In the genomic region with DNA sequence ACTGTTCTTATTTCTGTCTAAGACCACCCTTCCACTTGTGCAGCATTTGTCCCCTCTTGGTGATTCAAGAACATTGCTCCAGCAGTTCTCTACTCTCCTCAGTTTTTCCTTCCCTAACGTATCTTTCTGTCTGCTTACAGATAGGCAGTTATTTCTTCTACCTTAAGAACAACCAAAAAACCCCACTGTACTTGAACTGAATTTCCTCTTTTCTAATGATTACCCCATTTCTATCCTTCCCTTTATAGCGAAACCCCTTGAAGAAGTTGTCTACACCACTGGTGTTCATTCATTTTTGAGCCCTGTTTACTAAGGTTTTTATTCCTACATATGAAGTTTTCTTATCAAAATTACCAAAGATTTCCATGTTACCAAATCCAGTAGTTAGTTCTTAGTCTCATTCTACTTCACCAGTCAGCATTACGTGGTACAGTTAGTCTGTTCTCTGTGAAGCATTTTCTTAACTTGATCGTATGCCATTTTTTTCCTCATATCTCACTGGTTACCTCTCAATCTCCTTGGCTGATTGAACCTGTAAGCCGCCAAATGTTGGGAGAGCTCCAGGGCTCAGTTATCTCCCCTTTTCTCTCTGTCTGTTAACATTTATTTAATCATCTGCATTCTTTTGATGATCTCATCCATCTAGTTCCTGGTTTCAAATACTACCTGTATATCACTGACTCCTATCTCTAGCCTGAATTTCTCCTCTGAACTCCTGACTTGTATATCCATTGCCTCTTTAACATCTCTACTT, we compare ENCODE assay signal across 1 cellular context.
TF ChIP-seq lines count a peak whose summit lies in the region.

No MANE protein-coding gene starts in this region.

TF ChIP-seq in SK-N-SH, 30 proteins besides CTCF, POLR2A, EP300 and RAD21 (continued from another document):
- TF ChIP-seq, protein P1, sequence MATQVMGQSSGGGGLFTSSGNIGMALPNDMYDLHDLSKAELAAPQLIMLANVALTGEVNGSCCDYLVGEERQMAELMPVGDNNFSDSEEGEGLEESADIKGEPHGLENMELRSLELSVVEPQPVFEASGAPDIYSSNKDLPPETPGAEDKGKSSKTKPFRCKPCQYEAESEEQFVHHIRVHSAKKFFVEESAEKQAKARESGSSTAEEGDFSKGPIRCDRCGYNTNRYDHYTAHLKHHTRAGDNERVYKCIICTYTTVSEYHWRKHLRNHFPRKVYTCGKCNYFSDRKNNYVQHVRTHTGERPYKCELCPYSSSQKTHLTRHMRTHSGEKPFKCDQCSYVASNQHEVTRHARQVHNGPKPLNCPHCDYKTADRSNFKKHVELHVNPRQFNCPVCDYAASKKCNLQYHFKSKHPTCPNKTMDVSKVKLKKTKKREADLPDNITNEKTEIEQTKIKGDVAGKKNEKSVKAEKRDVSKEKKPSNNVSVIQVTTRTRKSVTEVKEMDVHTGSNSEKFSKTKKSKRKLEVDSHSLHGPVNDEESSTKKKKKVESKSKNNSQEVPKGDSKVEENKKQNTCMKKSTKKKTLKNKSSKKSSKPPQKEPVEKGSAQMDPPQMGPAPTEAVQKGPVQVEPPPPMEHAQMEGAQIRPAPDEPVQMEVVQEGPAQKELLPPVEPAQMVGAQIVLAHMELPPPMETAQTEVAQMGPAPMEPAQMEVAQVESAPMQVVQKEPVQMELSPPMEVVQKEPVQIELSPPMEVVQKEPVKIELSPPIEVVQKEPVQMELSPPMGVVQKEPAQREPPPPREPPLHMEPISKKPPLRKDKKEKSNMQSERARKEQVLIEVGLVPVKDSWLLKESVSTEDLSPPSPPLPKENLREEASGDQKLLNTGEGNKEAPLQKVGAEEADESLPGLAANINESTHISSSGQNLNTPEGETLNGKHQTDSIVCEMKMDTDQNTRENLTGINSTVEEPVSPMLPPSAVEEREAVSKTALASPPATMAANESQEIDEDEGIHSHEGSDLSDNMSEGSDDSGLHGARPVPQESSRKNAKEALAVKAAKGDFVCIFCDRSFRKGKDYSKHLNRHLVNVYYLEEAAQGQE (IDR thresholded peaks at IDR 0.05; ENCODE audit: low read depth, low read length): no peak
- TF ChIP-seq ELF1 (IDR thresholded peaks at IDR 0.05) (no peak), GATA2 (CRISPR knock-in tag; IDR thresholded peaks at IDR 0.05) (no peak)
